8 cellular contexts compared by ENCODE assay signal in genomic region chr16:23149267-23149992, GRCh38. TPM values are rescaled to one million over a fixed set of nuclear protein-coding genes. Genes with fewer than 3 reads are reported as not detected.
DNase-seq lines count a peak whose midpoint lies in the region; ATAC-seq and TF ChIP-seq lines count a peak whose summit lies in the region.

TSS of gene USP31 (minus strand) at chr16:23149452. CDS start at chr16:23149270, 182 bp downstream.

- peak within 1 kb of the TSS; percentile 56 to 95 (median 82) for H3K4me3 ChIP-seq in dorsolateral prefrontal cortex
- peak within 1 kb of the TSS; percentile 91 to 94 (median 92) for H3K4me3 ChIP-seq in liver (ENCODE audit: low read depth in 1 of 3, low read length in 3 of 3)

- peaks cover 11 to 22% (median 16%) of the 10 kb centered on the region in 4 donors for H3K4me1 ChIP-seq in liver (ENCODE audit: control insufficient read depth in 4 of 4, insufficient read depth in 4 of 4, low read length in 3 of 4)

- CTCF ChIA-PET in CD4-positive, alpha-beta T cell (lab: Charles Lee) = interaction anchor here (1.0 kb wide), 1 partner anchor 32 kb away, joined by 3 read pairs; no protein-coding TSS in a partner anchor
- CTCF ChIA-PET in activated CD4-positive, alpha-beta memory T cell treated with anti-CD3 and anti-CD28 coated beads for 36 hours (lab: Charles Lee) = interaction anchor here (0.6 to 0.7 kb wide), 2 partner anchors 32 to 1051 kb away, joined by 3 read pairs; no protein-coding TSS in a partner anchor

- peaks cover 17% of the 10 kb centered on the region for H3K27me3 Mint-ChIP-seq in CD4-positive, alpha-beta T cell
- peaks cover 1% of the 10 kb centered on the region for H3K27me3 Mint-ChIP-seq in activated CD4-positive, alpha-beta memory T cell treated with anti-CD3 and anti-CD28 coated beads for 36 hours

- H3K4me3 Mint-ChIP-seq in CD4-positive, alpha-beta T cell = peak within 1 kb of the TSS; percentile 96
- H3K4me3 Mint-ChIP-seq in activated CD4-positive, alpha-beta memory T cell treated with anti-CD3 and anti-CD28 coated beads for 36 hours = peak within 1 kb of the TSS; percentile 91

- H3K36me3 Mint-ChIP-seq in CD4-positive, alpha-beta T cell (ENCODE audit: low read depth) = peaks cover 9% of the 10 kb centered on the region
- H3K36me3 Mint-ChIP-seq in activated CD4-positive, alpha-beta memory T cell treated with anti-CD3 and anti-CD28 coated beads for 36 hours = peaks cover 2% of the 10 kb centered on the region

- H3K27me3 ChIP-seq in CD4-positive, alpha-beta T cell (ENCODE audit: control insufficient read depth, insufficient read depth, low read length) = no peaks in the 10 kb centered on the region
- H3K27me3 ChIP-seq in dorsolateral prefrontal cortex (no peaks in the 10 kb centered on the region), liver (ENCODE audit: control insufficient read depth in 4 of 4, insufficient read depth in 4 of 4, low read length in 3 of 4) (no peaks in the 10 kb centered on the region)

- no peaks in the 10 kb centered on the region for H3K9me3 ChIP-seq in CD4-positive, alpha-beta T cell (ENCODE audit: control insufficient read depth, low read length)
- no peaks in the 10 kb centered on the region for H3K9me3 ChIP-seq in liver (ENCODE audit: control insufficient read depth in 4 of 4, low read length in 3 of 4)

- H3K27ac Mint-ChIP-seq in CD4-positive, alpha-beta T cell = peak within 1 kb of the TSS; percentile 83
- H3K27ac Mint-ChIP-seq in activated CD4-positive, alpha-beta memory T cell treated with anti-CD3 and anti-CD28 coated beads for 36 hours = peak within 1 kb of the TSS; percentile 47

- POLR2A ChIA-PET in CD4-positive, alpha-beta T cell (lab: Charles Lee) = interaction anchor here (0.6 to 1.5 kb wide), 5 partner anchors 8 to 1647 kb away, joined by 3 to 4 read pairs (median 3); no protein-coding TSS in a partner anchor
- POLR2A ChIA-PET in activated CD4-positive, alpha-beta memory T cell treated with anti-CD3 and anti-CD28 coated beads for 36 hours (lab: Charles Lee) = interaction anchor here (1.3 kb wide), 1 partner anchor 25 kb away, joined by 3 read pairs; no protein-coding TSS in a partner anchor

- peaks cover 27% of the 10 kb centered on the region for H3K4me1 Mint-ChIP-seq in CD4-positive, alpha-beta T cell (ENCODE audit: low read depth)
- peaks cover 21% of the 10 kb centered on the region for H3K4me1 Mint-ChIP-seq in activated CD4-positive, alpha-beta memory T cell treated with anti-CD3 and anti-CD28 coated beads for 36 hours (ENCODE audit: low read depth)

- no peaks in the 10 kb centered on the region for H3K9me3 Mint-ChIP-seq in CD4-positive, alpha-beta T cell
- no peaks in the 10 kb centered on the region for H3K9me3 Mint-ChIP-seq in activated CD4-positive, alpha-beta memory T cell treated with anti-CD3 and anti-CD28 coated beads for 36 hours

- ATAC-seq in CD4-positive, alpha-beta T cell (ENCODE audit: poor library complexity) = peak; percentile 97
- ATAC-seq in GM19463 (IDR thresholded peaks at IDR 0.05; ENCODE audit: unreplicated experiment) = peak; percentile 96

- DNase-seq in CD4-positive, alpha-beta T cell = peak; percentile 79 to 90 (median 84)
- peak; percentile 92 for DNase-seq in HK-2 (ENCODE audit: unreplicated experiment)
- DNase-seq in NCI-H82 (lab: John Stamatoyannopoulos, UW) = peak; percentile 97
- DNase-seq in activated CD4-positive, alpha-beta memory T cell treated with anti-CD3 and anti-CD28 coated beads for 36 hours = peak; percentile 93
- DNase-seq in dorsolateral prefrontal cortex = peak; percentile 90 to 97 (median 96)
- DNase-seq in stimulated activated CD4-positive, alpha-beta T cell treated with anti-CD3 and anti-CD28 coated beads, Interleukin-2, amount 100 ng/mL, for 48 hours = peak; percentile 82 to 87

- intact Hi-C loops in CD4-positive, alpha-beta T cell (cut with DNase I, micrococcal nuclease) = loop anchor here in 1 of 2 experiments (2.0 to 5.0 kb wide), 2 partner anchors 1551 to 1627 kb away; partner anchors contain the start of gene METTL9
- intact Hi-C loops in activated CD4-positive, alpha-beta memory T cell treated with anti-CD3 and anti-CD28 coated beads for 36 hours (cut with micrococcal nuclease) = no loop called here
- intact Hi-C loops in dorsolateral prefrontal cortex (cut with DNase I) = loop anchor here in 1 of 2 donors (5.0 kb wide), 1 partner anchor 87 kb away; no protein-coding TSS in a partner anchor

- under 1% methylated on average over 75 of the region's 75 CpGs for WGBS in liver

- no peak for TF ChIP-seq CTCF in CD4-positive, alpha-beta T cell (IDR thresholded peaks at IDR 0.05)
- peak in 19 of 56 donors; percentile 9 to 39 (median 22) for TF ChIP-seq CTCF in dorsolateral prefrontal cortex (IDR thresholded peaks at IDR 0.05 in 54 of 56, conservative IDR thresholded peaks at IDR 0.05 in 2 of 56; ENCODE audit: low read depth in 1 of 56, partially characterized antibody in 56 of 56)
- no peak for TF ChIP-seq CTCF in liver (IDR thresholded peaks at IDR 0.05; ENCODE audit: low read depth, low read length, missing input control)

- H3K27ac ChIP-seq in CD4-positive, alpha-beta T cell (ENCODE audit: low read depth, low read length) = no peak within 1 kb of the TSS
- H3K27ac ChIP-seq in dorsolateral prefrontal cortex (peak within 1 kb of the TSS; percentile 20 to 93 (median 84)), liver (ENCODE audit: low read depth in 1 of 2, low read length in 2 of 2) (peak within 1 kb of the TSS; percentile 67 to 89)

- H3K9ac ChIP-seq in liver (ENCODE audit: low read depth in 1 of 2, low read length in 2 of 2) = peak within 1 kb of the TSS; percentile 56 to 67

- no peaks in the 10 kb centered on the region for H3K36me3 ChIP-seq in liver (ENCODE audit: control insufficient read depth in 4 of 4, insufficient read depth in 3 of 4, low read depth in 1 of 4, low read length in 3 of 4)

- TF ChIP-seq RAD21 in liver (IDR thresholded peaks at IDR 0.05) = peak in 1 of 2 donors; percentile 61

TF ChIP-seq in liver, 16 proteins besides CTCF, POLR2A, EP300 and RAD21:
- TF ChIP-seq ATF3 (IDR thresholded peaks at IDR 0.05) (no peak), RXRA (IDR thresholded peaks at IDR 0.05) (peak in 1 of 2 donors; percentile 47), NR2F2 (IDR thresholded peaks at IDR 0.05) (no peak), SP1 (IDR thresholded peaks at IDR 0.05) (peak; percentile 54), YY1 (IDR thresholded peaks at IDR 0.05) (peak; percentile 99), REST (IDR thresholded peaks at IDR 0.05) (no peak)

RNA-seq across cellular contexts. Expression of gene USP31, which starts in this region (rescaled TPM):
- total RNA-seq in CD4-positive, alpha-beta T cell = 1 to 10 TPM; 1.6 to 1.7 TPM
- 1 to 10 TPM; 5.4 to 5.7 TPM for total RNA-seq in activated CD4-positive, alpha-beta memory T cell treated with anti-CD3 and anti-CD28 coated beads for 36 hours
- total RNA-seq in dorsolateral prefrontal cortex (10 to 100 TPM; 41.7 to 92.3 (median 58.4) TPM), liver (10 to 100 TPM in 1 of 2 donors, 1 to 10 TPM in 1; 4.8 to 16.4 TPM)
- polyA plus RNA-seq in liver = 1 to 10 TPM; 2.4 to 2.9 TPM
